Comparison of ENCODE assay signal across 8 cellular contexts in genomic region chr4:89226665-89227572, GRCh38.
A peak's percentile ranks its signal among the peaks of the same experiment; 100 is the strongest.
DNase-seq lines count a peak whose midpoint lies in the region; ATAC-seq and TF ChIP-seq lines count a peak whose summit lies in the region.

No MANE protein-coding gene starts in this region.

- H3K36me3 ChIP-seq in adipocyte (ENCODE audit: control insufficient read depth, insufficient read depth, low read length, severe bottlenecking) (no peaks in the 10 kb centered on the region), psoas muscle (ENCODE audit: insufficient read depth in 1 of 2, low read depth in 1 of 2) (no peaks in the 10 kb centered on the region), aorta (ENCODE audit: control insufficient read depth in 1 of 2, insufficient read depth in 2 of 2, low read length in 1 of 2) (no peaks in the 10 kb centered on the region)

- H3K4me3 Mint-ChIP-seq in HFFc6 = no peak overlapping the region; the same call in 1 of the 2 replicates

- no peaks in the 10 kb centered on the region for H3K9me3 ChIP-seq in adipocyte (ENCODE audit: control insufficient read depth, low read length)
- no peaks in the 10 kb centered on the region for H3K9me3 ChIP-seq in psoas muscle
- no peaks in the 10 kb centered on the region for H3K9me3 ChIP-seq in aorta (ENCODE audit: control insufficient read depth, low read length)

- H3K27ac ChIP-seq in psoas muscle (no peak overlapping the region), aorta (ENCODE audit: low read depth in 1 of 2, low read length in 2 of 2) (no peak overlapping the region)

- ATAC-seq in psoas muscle (peak; percentile 65 to 90 (median 86)), aorta (ENCODE audit: low FRiP score) (peak; percentile 82)

- no peaks in the 10 kb centered on the region for H3K4me1 Mint-ChIP-seq in HFFc6 (ENCODE audit: low read depth)

- H3K9ac ChIP-seq in adipocyte (ENCODE audit: low read length) = peak overlapping the region; percentile 38

- H3K27ac Mint-ChIP-seq in HFFc6 = no peak overlapping the region

- TF ChIP-seq CTCF in GM10266 (IDR thresholded peaks at IDR 0.05; ENCODE audit: control insufficient read depth, insufficient read depth, low read depth, missing control alignments) (peak; percentile 82), HFFc6 (IDR thresholded peaks at IDR 0.05) (peak; percentile 85), psoas muscle (IDR thresholded peaks at IDR 0.05) (peak; percentile 65)

- DNase-seq in GM10266 (ENCODE audit: extremely low spot score) = peak; percentile 46
- DNase-seq in HFFc6 = peak; percentile 59
- peak; percentile 84 for DNase-seq in NCI-H1092 treated with DMSO at 0.1 percent for 48 hours (lab: John Stamatoyannopoulos, UW)
- DNase-seq in SW480 (ENCODE audit: low spot score) = peak; percentile 61
- peak; percentile 92 for DNase-seq in adipocyte (ENCODE audit: low read depth)
- peak; percentile 85 for DNase-seq in cardiac septum (ENCODE audit: low spot score)
- DNase-seq in psoas muscle = peak; percentile 56 to 64
- peak; percentile 78 to 84 for DNase-seq in aorta

- H3K9me3 Mint-ChIP-seq in HFFc6 = no peaks in the 10 kb centered on the region

- no peaks in the 10 kb centered on the region for H3K27me3 ChIP-seq in adipocyte (replicated peaks; ENCODE audit: control insufficient read depth, insufficient read depth, low read length)
- no peaks in the 10 kb centered on the region for H3K27me3 ChIP-seq in psoas muscle (ENCODE audit: insufficient read depth in 3 of 3, low read length in 2 of 3)
- no peaks in the 10 kb centered on the region for H3K27me3 ChIP-seq in aorta (ENCODE audit: control insufficient read depth in 1 of 2, insufficient read depth in 2 of 2, low read length in 1 of 2)

- 31 to 36% (median 35%) methylated on average over 9 of the region's 9 CpGs for WGBS in psoas muscle, 3 donors
- WGBS in aorta, 2 donors = 27 to 29% methylated on average over 9 of the region's 9 CpGs

- peaks cover 2% of the 10 kb centered on the region; the same call in 1 of the 2 replicates for H3K27me3 Mint-ChIP-seq in HFFc6 (ENCODE audit: insufficient read depth)

- H3K4me3 ChIP-seq in adipocyte (ENCODE audit: low read length) = peak overlapping the region; percentile 56
- H3K4me3 ChIP-seq in psoas muscle = no peak overlapping the region
- no peak overlapping the region for H3K4me3 ChIP-seq in aorta (ENCODE audit: low read length in 2 of 2)

- intact Hi-C loops in cardiac septum (cut with DNase I) (loop anchor here (5.0 kb wide), 2 partner anchors 65 to 675 kb away; no protein-coding TSS in a partner anchor), psoas muscle (cut with DNase I) (loop anchor here (2.0 to 10.0 kb wide), 4 partner anchors 208 to 676 kb away; no protein-coding TSS in a partner anchor), aorta (cut with DNase I) (loop anchor here (5.0 kb wide), 2 partner anchors 205 to 675 kb away; no protein-coding TSS in a partner anchor)

- H3K36me3 Mint-ChIP-seq in HFFc6 (ENCODE audit: low read depth) = no peaks in the 10 kb centered on the region

- H3K4me1 ChIP-seq in adipocyte (ENCODE audit: control insufficient read depth, insufficient read depth, low read length) (peaks cover 7% of the 10 kb centered on the region), psoas muscle (no peaks in the 10 kb centered on the region), aorta (ENCODE audit: control insufficient read depth in 1 of 2, insufficient read depth in 2 of 2, low read length in 2 of 2) (no peaks in the 10 kb centered on the region)
